Comparison of ENCODE assay signal across 24 cellular contexts in the genomic region with DNA sequence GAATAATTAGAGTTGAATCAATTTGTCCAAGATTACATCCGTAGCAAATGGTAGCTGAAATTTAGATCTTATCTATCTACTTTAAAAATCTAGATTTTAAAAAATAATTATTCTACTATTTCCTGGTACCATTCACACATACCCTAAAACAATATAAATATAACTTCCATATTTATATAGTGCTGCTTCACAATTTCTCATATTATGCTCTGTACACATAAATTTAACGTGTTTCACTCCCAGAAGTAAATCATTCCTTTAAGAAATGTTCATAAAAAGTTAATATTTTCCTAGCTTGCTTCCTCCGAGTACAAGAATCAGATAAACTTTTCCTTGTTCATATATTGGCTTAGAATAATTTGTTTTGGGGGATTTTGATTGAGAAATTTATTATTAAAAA.
DNase-seq lines count a peak whose midpoint lies in the region; ATAC-seq, FAIRE-seq and TF ChIP-seq lines count a peak whose summit lies in the region.
"Had no signal": no experiment of that assay in that cellular context is flagged by ENCODE, and none has a peak within 500 bp of the region (broad histone marks: within the 10 kb centered on the region; RNA-seq: fewer than 3 reads in every experiment).

No MANE protein-coding gene starts in this region.

- H3K9me3 ChIP-seq in A549 (no peaks in the 10 kb centered on the region), mucosa of descending colon (peaks cover 14% of the 10 kb centered on the region)
- H3K9me3 ChIP-seq: BE2C had no signal

- DNase-seq in A549 (ENCODE audit: low read depth in 1 of 2, low spot score in 1 of 2) (no peak), mucosa of descending colon (no peak), germinal center (ENCODE audit: low spot score) (no peak)
- no peak for DNase-seq in activated CD4-positive, CD25-positive, alpha-beta regulatory T cell (lab: John Stamatoyannopoulos, UW)
- DNase-seq: ACHN; AML-193; BE2C; CD4-positive, alpha-beta T cell; CD8-positive, alpha-beta memory T cell; DMS 273 treated with DMSO at 0.1 percent for 48 hours; DMS79; EL; GDM1; GM23248; H7; HCEC 1CT had no signal

- POLR2A ChIA-PET in A549 (lab: Yijun Ruan, JAX): no interaction called here

- no peak for TF ChIP-seq RAD21 in A549 (conservative IDR thresholded peaks at IDR 0.05 in 1 of 2, IDR thresholded peaks at IDR 0.05 in 1 of 2)

- FAIRE-seq in A549 (lab: Jason Lieb, UNC): no peak
- FAIRE-seq in colon (lab: Jason Lieb, UNC): peak; percentile 36
- FAIRE-seq: A204.1, D721Med, GM12878, H1 had no signal

- 8% methylated on average over 3 of the region's 3 CpGs for WGBS in A549 (ENCODE audit: missing lambda C conversion rate)

- H3K27ac ChIP-seq in A549: no peak overlapping the region
- H3K27ac ChIP-seq: 22Rv1; BLaER1 treated with 17β-estradiol and CSF1 and Interleukin-3, amounts not matched to agents 10 nM and 100 nM; GM23248 had no signal

- TF ChIP-seq CTCF in A549 (IDR thresholded peaks at IDR 0.05): no peak
- TF ChIP-seq CTCF in mucosa of descending colon (IDR thresholded peaks at IDR 0.05): no peak

- no peak for ATAC-seq in A549
- peak; percentile 85 for ATAC-seq in mucosa of descending colon
- no peak for ATAC-seq in GM19395 (IDR thresholded peaks at IDR 0.05; ENCODE audit: unreplicated experiment)
- ATAC-seq: GM12878 had no signal

- H3K4me3 ChIP-seq in A549 (no peak overlapping the region), mucosa of descending colon (no peak overlapping the region)
- H3K4me3 ChIP-seq: BLaER1 treated with 17β-estradiol and CSF1 and Interleukin-3, amounts not matched to agents 10 nM and 100 nM; GM12878; GM23248 had no signal

- no peak for TF ChIP-seq POLR2A in A549 (IDR thresholded peaks at IDR 0.05; ENCODE audit: low read length)

- no peaks in the 10 kb centered on the region for H3K36me3 ChIP-seq in mucosa of descending colon (ENCODE audit: low read depth)
- H3K36me3 ChIP-seq: BE2C; BLaER1 treated with 17β-estradiol and CSF1 and Interleukin-3, amounts not matched to agents 10 nM and 100 nM had no signal

- H3K4me2 ChIP-seq in A549: peak overlapping the region; percentile 12; the same call in 1 of the 3 replicates
- H3K4me2 ChIP-seq: BLaER1 treated with 17β-estradiol and CSF1 and Interleukin-3, amounts not matched to agents 10 nM and 100 nM had no signal

- no peaks in the 10 kb centered on the region for H3K4me1 ChIP-seq in A549
- H3K4me1 ChIP-seq in mucosa of descending colon (ENCODE audit: low read depth): no peaks in the 10 kb centered on the region
- H3K4me1 ChIP-seq: BE2C; BLaER1 treated with 17β-estradiol and CSF1 and Interleukin-3, amounts not matched to agents 10 nM and 100 nM had no signal

- intact Hi-C loops in mucosa of descending colon (cut with DNase I, micrococcal nuclease): no loop called here

- TF ChIP-seq EP300 in A549 (IDR thresholded peaks at IDR 0.05): no peak

- CTCF ChIA-PET in A549 (lab: Yijun Ruan, JAX): interaction anchor here (0.7 kb wide), 1 partner anchor 12 kb away, joined by 3 read pairs; no protein-coding TSS in a partner anchor

TF ChIP-seq in A549, 52 proteins besides CTCF, POLR2A, EP300 and RAD21:
- TF ChIP-seq, protein P1, sequence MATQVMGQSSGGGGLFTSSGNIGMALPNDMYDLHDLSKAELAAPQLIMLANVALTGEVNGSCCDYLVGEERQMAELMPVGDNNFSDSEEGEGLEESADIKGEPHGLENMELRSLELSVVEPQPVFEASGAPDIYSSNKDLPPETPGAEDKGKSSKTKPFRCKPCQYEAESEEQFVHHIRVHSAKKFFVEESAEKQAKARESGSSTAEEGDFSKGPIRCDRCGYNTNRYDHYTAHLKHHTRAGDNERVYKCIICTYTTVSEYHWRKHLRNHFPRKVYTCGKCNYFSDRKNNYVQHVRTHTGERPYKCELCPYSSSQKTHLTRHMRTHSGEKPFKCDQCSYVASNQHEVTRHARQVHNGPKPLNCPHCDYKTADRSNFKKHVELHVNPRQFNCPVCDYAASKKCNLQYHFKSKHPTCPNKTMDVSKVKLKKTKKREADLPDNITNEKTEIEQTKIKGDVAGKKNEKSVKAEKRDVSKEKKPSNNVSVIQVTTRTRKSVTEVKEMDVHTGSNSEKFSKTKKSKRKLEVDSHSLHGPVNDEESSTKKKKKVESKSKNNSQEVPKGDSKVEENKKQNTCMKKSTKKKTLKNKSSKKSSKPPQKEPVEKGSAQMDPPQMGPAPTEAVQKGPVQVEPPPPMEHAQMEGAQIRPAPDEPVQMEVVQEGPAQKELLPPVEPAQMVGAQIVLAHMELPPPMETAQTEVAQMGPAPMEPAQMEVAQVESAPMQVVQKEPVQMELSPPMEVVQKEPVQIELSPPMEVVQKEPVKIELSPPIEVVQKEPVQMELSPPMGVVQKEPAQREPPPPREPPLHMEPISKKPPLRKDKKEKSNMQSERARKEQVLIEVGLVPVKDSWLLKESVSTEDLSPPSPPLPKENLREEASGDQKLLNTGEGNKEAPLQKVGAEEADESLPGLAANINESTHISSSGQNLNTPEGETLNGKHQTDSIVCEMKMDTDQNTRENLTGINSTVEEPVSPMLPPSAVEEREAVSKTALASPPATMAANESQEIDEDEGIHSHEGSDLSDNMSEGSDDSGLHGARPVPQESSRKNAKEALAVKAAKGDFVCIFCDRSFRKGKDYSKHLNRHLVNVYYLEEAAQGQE (IDR thresholded peaks at IDR 0.05): no peak
- TF ChIP-seq CHD2 (IDR thresholded peaks at IDR 0.05; ENCODE audit: low read length, partially characterized antibody) (no peak), HEYL (CRISPR knock-in tag; IDR thresholded peaks at IDR 0.05) (no peak), MAZ (IDR thresholded peaks at IDR 0.05; ENCODE audit: borderline replicate concordance, low read depth, low read length) (no peak), ZC3H11A (IDR thresholded peaks at IDR 0.05) (no peak), RCOR1 (IDR thresholded peaks at IDR 0.05; ENCODE audit: low read depth, low read length) (no peak), CBX8 (IDR thresholded peaks at IDR 0.05) (no peak)
- TF ChIP-seq, protein P2, sequence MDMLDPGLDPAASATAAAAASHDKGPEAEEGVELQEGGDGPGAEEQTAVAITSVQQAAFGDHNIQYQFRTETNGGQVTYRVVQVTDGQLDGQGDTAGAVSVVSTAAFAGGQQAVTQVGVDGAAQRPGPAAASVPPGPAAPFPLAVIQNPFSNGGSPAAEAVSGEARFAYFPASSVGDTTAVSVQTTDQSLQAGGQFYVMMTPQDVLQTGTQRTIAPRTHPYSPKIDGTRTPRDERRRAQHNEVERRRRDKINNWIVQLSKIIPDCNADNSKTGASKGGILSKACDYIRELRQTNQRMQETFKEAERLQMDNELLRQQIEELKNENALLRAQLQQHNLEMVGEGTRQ (IDR thresholded peaks at IDR 0.05): no peak
- TF ChIP-seq, protein P3, sequence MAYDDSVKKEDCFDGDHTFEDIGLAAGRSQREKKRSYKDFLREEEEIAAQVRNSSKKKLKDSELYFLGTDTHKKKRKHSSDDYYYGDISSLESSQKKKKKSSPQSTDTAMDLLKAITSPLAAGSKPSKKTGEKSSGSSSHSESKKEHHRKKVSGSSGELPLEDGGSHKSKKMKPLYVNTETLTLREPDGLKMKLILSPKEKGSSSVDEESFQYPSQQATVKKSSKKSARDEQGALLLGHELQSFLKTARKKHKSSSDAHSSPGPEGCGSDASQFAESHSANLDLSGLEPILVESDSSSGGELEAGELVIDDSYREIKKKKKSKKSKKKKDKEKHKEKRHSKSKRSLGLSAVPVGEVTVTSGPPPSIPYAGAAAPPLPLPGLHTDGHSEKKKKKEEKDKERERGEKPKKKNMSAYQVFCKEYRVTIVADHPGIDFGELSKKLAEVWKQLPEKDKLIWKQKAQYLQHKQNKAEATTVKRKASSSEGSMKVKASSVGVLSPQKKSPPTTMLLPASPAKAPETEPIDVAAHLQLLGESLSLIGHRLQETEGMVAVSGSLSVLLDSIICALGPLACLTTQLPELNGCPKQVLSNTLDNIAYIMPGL (CRISPR knock-in tag; IDR thresholded peaks at IDR 0.05; ENCODE audit: borderline replicate concordance): no peak
